ENCODE assay signal across 2 cellular contexts in the genomic region with DNA sequence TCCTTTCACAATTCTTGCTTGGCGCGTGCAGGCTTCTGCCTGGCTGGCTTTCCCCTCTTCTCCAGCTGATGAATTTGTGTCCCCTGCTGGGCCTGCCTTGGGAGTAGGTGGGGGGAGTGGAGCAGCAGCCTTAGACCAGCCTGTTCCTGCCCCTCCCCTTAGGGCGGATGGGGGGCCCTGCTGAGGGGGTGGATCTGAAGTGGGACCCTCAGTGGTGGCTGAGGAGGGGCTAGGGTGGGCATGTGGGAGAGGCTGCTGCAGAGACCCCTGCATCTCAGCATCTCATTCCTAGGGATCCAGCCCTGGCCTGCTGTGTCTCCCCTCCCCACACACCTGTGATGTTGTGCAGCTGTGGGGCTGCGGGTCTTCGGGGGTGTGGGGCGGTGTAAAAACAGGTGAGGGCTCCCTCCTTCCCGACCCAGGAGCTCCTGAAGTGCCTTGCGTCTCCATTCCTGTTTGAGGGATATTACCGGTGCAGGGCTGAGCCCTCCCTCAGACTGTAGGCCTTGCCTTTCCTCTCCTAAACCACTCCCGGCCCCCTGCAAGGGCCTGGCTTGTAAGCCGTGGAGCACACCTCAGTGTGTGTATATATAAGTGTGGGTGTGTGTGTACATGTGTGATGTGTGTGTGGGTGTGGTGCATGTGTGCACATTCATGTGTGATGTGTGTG.
TF ChIP-seq lines count a peak whose summit lies in the region.

No MANE protein-coding gene starts in this region.

TF ChIP-seq in GM23338, 12 proteins besides CTCF, POLR2A, EP300 and RAD21:
- no peak for TF ChIP-seq ZNF331 (CRISPR knock-in tag; IDR thresholded peaks at IDR 0.05; ENCODE audit: low read depth)
- TF ChIP-seq JUNB (IDR thresholded peaks at IDR 0.05; ENCODE audit: unreplicated experiment), result no peak
TF ChIP-seq in GM23338: peak in this region for 0.

TF ChIP-seq in H1, 55 proteins besides CTCF, POLR2A, EP300 and RAD21:
- no peak for TF ChIP-seq POU5F1 (IDR thresholded peaks at IDR 0.05; ENCODE audit: low read depth, low read length)
- TF ChIP-seq, protein P1, sequence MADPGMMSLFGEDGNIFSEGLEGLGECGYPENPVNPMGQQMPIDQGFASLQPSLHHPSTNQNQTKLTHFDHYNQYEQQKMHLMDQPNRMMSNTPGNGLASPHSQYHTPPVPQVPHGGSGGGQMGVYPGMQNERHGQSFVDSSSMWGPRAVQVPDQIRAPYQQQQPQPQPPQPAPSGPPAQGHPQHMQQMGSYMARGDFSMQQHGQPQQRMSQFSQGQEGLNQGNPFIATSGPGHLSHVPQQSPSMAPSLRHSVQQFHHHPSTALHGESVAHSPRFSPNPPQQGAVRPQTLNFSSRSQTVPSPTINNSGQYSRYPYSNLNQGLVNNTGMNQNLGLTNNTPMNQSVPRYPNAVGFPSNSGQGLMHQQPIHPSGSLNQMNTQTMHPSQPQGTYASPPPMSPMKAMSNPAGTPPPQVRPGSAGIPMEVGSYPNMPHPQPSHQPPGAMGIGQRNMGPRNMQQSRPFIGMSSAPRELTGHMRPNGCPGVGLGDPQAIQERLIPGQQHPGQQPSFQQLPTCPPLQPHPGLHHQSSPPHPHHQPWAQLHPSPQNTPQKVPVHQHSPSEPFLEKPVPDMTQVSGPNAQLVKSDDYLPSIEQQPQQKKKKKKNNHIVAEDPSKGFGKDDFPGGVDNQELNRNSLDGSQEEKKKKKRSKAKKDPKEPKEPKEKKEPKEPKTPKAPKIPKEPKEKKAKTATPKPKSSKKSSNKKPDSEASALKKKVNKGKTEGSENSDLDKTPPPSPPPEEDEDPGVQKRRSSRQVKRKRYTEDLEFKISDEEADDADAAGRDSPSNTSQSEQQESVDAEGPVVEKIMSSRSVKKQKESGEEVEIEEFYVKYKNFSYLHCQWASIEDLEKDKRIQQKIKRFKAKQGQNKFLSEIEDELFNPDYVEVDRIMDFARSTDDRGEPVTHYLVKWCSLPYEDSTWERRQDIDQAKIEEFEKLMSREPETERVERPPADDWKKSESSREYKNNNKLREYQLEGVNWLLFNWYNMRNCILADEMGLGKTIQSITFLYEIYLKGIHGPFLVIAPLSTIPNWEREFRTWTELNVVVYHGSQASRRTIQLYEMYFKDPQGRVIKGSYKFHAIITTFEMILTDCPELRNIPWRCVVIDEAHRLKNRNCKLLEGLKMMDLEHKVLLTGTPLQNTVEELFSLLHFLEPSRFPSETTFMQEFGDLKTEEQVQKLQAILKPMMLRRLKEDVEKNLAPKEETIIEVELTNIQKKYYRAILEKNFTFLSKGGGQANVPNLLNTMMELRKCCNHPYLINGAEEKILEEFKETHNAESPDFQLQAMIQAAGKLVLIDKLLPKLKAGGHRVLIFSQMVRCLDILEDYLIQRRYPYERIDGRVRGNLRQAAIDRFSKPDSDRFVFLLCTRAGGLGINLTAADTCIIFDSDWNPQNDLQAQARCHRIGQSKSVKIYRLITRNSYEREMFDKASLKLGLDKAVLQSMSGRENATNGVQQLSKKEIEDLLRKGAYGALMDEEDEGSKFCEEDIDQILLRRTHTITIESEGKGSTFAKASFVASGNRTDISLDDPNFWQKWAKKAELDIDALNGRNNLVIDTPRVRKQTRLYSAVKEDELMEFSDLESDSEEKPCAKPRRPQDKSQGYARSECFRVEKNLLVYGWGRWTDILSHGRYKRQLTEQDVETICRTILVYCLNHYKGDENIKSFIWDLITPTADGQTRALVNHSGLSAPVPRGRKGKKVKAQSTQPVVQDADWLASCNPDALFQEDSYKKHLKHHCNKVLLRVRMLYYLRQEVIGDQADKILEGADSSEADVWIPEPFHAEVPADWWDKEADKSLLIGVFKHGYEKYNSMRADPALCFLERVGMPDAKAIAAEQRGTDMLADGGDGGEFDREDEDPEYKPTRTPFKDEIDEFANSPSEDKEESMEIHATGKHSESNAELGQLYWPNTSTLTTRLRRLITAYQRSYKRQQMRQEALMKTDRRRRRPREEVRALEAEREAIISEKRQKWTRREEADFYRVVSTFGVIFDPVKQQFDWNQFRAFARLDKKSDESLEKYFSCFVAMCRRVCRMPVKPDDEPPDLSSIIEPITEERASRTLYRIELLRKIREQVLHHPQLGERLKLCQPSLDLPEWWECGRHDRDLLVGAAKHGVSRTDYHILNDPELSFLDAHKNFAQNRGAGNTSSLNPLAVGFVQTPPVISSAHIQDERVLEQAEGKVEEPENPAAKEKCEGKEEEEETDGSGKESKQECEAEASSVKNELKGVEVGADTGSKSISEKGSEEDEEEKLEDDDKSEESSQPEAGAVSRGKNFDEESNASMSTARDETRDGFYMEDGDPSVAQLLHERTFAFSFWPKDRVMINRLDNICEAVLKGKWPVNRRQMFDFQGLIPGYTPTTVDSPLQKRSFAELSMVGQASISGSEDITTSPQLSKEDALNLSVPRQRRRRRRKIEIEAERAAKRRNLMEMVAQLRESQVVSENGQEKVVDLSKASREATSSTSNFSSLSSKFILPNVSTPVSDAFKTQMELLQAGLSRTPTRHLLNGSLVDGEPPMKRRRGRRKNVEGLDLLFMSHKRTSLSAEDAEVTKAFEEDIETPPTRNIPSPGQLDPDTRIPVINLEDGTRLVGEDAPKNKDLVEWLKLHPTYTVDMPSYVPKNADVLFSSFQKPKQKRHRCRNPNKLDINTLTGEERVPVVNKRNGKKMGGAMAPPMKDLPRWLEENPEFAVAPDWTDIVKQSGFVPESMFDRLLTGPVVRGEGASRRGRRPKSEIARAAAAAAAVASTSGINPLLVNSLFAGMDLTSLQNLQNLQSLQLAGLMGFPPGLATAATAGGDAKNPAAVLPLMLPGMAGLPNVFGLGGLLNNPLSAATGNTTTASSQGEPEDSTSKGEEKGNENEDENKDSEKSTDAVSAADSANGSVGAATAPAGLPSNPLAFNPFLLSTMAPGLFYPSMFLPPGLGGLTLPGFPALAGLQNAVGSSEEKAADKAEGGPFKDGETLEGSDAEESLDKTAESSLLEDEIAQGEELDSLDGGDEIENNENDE (IDR thresholded peaks at IDR 0.05; ENCODE audit: insufficient replicate concordance, low read length), result no peak
- TF ChIP-seq, protein P2, sequence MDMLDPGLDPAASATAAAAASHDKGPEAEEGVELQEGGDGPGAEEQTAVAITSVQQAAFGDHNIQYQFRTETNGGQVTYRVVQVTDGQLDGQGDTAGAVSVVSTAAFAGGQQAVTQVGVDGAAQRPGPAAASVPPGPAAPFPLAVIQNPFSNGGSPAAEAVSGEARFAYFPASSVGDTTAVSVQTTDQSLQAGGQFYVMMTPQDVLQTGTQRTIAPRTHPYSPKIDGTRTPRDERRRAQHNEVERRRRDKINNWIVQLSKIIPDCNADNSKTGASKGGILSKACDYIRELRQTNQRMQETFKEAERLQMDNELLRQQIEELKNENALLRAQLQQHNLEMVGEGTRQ (IDR thresholded peaks at IDR 0.05; ENCODE audit: low read length), result no peak
- TF ChIP-seq KDM1A (IDR thresholded peaks at IDR 0.05; ENCODE audit: borderline replicate concordance, low read length), result no peak
- TF ChIP-seq EGR1 (IDR thresholded peaks at IDR 0.05; ENCODE audit: borderline replicate concordance, low read depth, low read length), result no peak
- TF ChIP-seq, protein P3, sequence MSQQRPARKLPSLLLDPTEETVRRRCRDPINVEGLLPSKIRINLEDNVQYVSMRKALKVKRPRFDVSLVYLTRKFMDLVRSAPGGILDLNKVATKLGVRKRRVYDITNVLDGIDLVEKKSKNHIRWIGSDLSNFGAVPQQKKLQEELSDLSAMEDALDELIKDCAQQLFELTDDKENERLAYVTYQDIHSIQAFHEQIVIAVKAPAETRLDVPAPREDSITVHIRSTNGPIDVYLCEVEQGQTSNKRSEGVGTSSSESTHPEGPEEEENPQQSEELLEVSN (IDR thresholded peaks at IDR 0.05), result no peak
- TF ChIP-seq BCL11A (IDR thresholded peaks at IDR 0.05; ENCODE audit: low read depth in 2 of 2, low read length in 2 of 2), result no peak
- TF ChIP-seq, protein P4, sequence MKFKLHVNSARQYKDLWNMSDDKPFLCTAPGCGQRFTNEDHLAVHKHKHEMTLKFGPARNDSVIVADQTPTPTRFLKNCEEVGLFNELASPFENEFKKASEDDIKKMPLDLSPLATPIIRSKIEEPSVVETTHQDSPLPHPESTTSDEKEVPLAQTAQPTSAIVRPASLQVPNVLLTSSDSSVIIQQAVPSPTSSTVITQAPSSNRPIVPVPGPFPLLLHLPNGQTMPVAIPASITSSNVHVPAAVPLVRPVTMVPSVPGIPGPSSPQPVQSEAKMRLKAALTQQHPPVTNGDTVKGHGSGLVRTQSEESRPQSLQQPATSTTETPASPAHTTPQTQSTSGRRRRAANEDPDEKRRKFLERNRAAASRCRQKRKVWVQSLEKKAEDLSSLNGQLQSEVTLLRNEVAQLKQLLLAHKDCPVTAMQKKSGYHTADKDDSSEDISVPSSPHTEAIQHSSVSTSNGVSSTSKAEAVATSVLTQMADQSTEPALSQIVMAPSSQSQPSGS (IDR thresholded peaks at IDR 0.05; ENCODE audit: low read length), result no peak
- TF ChIP-seq RXRA (IDR thresholded peaks at IDR 0.05; ENCODE audit: insufficient read depth, low read depth, low read length), result no peak
- no peak for TF ChIP-seq SUZ12 (IDR thresholded peaks at IDR 0.05; ENCODE audit: low read length)
- TF ChIP-seq, protein P5, sequence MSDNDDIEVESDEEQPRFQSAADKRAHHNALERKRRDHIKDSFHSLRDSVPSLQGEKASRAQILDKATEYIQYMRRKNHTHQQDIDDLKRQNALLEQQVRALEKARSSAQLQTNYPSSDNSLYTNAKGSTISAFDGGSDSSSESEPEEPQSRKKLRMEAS (IDR thresholded peaks at IDR 0.05), result no peak
